8 cellular contexts compared by ENCODE assay signal in the genomic region with DNA sequence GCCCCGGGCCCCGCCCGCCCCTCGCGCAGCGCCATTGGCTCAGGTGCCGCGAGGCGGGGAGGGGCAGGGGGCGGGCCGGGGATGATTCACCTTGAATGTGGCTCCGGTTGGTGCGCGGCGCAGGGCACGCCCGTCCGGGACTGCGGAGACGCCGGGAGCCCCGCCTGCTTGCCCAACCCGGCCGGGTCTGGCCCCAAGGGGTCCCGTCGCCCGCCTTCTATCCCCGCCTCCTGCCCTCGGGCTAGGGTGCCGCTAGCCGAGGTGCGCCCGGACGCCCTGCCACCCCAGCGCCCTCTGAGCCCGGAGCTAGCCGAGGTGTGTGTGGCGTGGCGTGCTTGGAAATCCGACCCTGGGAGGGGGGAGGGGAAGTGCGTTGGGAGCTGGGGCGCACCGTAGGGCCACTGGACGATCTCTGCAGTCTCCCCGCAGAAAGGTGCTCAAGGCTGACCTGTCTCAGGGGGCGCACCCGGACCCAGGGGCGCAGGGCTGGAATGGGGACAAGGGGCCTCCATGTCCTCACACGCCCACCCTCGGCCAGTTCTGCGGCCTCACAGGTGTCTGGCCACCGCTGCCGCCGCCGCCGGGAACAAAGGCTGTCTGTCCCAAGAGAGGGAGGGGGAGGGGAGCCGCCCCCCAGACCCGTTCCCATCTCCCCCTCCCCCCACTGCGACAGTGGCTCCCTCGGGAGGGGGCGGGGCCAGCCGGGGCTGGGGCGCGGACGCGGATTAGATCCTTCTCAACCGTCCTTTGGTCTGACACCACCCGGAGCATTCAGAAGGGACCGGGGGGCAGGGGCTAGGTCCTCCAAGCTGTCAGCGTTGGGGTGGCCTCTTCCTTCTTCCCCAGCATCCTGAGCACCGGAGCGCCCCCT.
DNase-seq lines count a peak whose midpoint lies in the region; ATAC-seq and TF ChIP-seq lines count a peak whose summit lies in the region.

No MANE protein-coding gene starts in this region.

- H3K4me1 Mint-ChIP-seq in activated B cell treated with CpG ODN at 0.5 μM for 24 hours = peaks cover 39% of the 10 kb centered on the region
- peaks cover 26% of the 10 kb centered on the region for H3K4me1 Mint-ChIP-seq in central memory CD8-positive, alpha-beta T cell

- DNase-seq in BE2C (peak; percentile 65), NCI-H2029 treated with DMSO at 0.1 percent for 48 hours (lab: John Stamatoyannopoulos, UW) (peak; percentile 79), activated B cell treated with CpG ODN at 0.5 μM for 24 hours (peak; percentile 62)
- DNase-seq in central memory CD8-positive, alpha-beta T cell (ENCODE audit: low spot score in 2 of 2) = no peak
- peak; percentile 59 for DNase-seq in stimulated activated CD8-positive, alpha-beta memory T cell treated with anti-CD3 and anti-CD28 coated beads, Interleukin-7, amount 100 ng/mL, for 24 hours (ENCODE audit: low read depth)

- no peaks in the 10 kb centered on the region for H3K9me3 ChIP-seq in BE2C
- H3K9me3 ChIP-seq in muscle layer of duodenum (ENCODE audit: control insufficient read depth in 1 of 2, low read length in 2 of 2) = no peaks in the 10 kb centered on the region

- ATAC-seq in GM21786 (IDR thresholded peaks at IDR 0.05; ENCODE audit: unreplicated experiment) (peak; percentile 51), activated B cell treated with CpG ODN at 0.5 μM for 24 hours (ENCODE audit: low read depth) (peak; percentile 79), HG02623 (IDR thresholded peaks at IDR 0.05; ENCODE audit: unreplicated experiment) (no peak)
- ATAC-seq in central memory CD8-positive, alpha-beta T cell (replicated peaks; ENCODE audit: extremely low read depth, poor library complexity, severe bottlenecking) = peak; percentile 68

- H3K27ac Mint-ChIP-seq in activated B cell treated with CpG ODN at 0.5 μM for 24 hours = peak overlapping the region; percentile 50
- no peak overlapping the region for H3K27ac Mint-ChIP-seq in central memory CD8-positive, alpha-beta T cell (ENCODE audit: low read depth)

- TF ChIP-seq CTCF in BE2C (IDR thresholded peaks at IDR 0.05; ENCODE audit: low read depth, low read length) = no peak
- TF ChIP-seq CTCF in activated B cell treated with CpG ODN at 0.5 μM for 24 hours (IDR thresholded peaks at IDR 0.05) = no peak

- CTCF ChIA-PET in activated B cell treated with CpG ODN at 0.5 μM for 24 hours (lab: Charles Lee) = no interaction called here

- no peak overlapping the region for H3K27ac ChIP-seq in muscle layer of duodenum (ENCODE audit: low read length)

- POLR2A ChIA-PET in activated B cell treated with CpG ODN at 0.5 μM for 24 hours (lab: Charles Lee) = interaction anchor here (0.6 to 0.9 kb wide), 2 partner anchors 10 to 246 kb away, joined by 3 to 5 read pairs; no protein-coding TSS in a partner anchor

- intact Hi-C loops in activated B cell treated with CpG ODN at 0.5 μM for 24 hours (cut with micrococcal nuclease) = loop anchor here (1.0 to 10.0 kb wide), 5 partner anchors 44 to 954 kb away; partner anchors contain the start of genes KLF14, STRIP2, TMEM209 and UBE2H

- H3K36me3 Mint-ChIP-seq in activated B cell treated with CpG ODN at 0.5 μM for 24 hours (ENCODE audit: low read depth) = no peaks in the 10 kb centered on the region
- peaks cover 7% of the 10 kb centered on the region for H3K36me3 Mint-ChIP-seq in central memory CD8-positive, alpha-beta T cell (ENCODE audit: insufficient read depth)

- peak overlapping the region; percentile 81 for H3K4me3 Mint-ChIP-seq in activated B cell treated with CpG ODN at 0.5 μM for 24 hours
- H3K4me3 Mint-ChIP-seq in central memory CD8-positive, alpha-beta T cell = peak overlapping the region; percentile 85

- H3K4me1 ChIP-seq in BE2C = no peaks in the 10 kb centered on the region; the same call in 1 of the 2 replicates
- peaks cover 3 to 70% of the 10 kb centered on the region in 2 donors for H3K4me1 ChIP-seq in muscle layer of duodenum (ENCODE audit: control insufficient read depth in 1 of 2, insufficient read depth in 2 of 2, low read length in 2 of 2)

- H3K27me3 Mint-ChIP-seq in activated B cell treated with CpG ODN at 0.5 μM for 24 hours = peaks cover 42% of the 10 kb centered on the region
- H3K27me3 Mint-ChIP-seq in central memory CD8-positive, alpha-beta T cell = peaks cover 61% of the 10 kb centered on the region

- H3K9me3 Mint-ChIP-seq in activated B cell treated with CpG ODN at 0.5 μM for 24 hours = no peaks in the 10 kb centered on the region
- H3K9me3 Mint-ChIP-seq in central memory CD8-positive, alpha-beta T cell = no peaks in the 10 kb centered on the region

- H3K4me3 ChIP-seq in BE2C (ENCODE audit: low read depth, low read length) (peak overlapping the region; percentile 37), muscle layer of duodenum (ENCODE audit: low read depth in 1 of 2, low read length in 2 of 2) (peak overlapping the region; percentile 3 to 64)

- peaks cover 71% of the 10 kb centered on the region for H3K27me3 ChIP-seq in BE2C
- H3K27me3 ChIP-seq in muscle layer of duodenum (ENCODE audit: low read depth, low read length) = peaks cover 67% of the 10 kb centered on the region

- no peaks in the 10 kb centered on the region for H3K36me3 ChIP-seq in BE2C
- no peaks in the 10 kb centered on the region for H3K36me3 ChIP-seq in muscle layer of duodenum (ENCODE audit: control insufficient read depth in 1 of 2, insufficient read depth in 2 of 2, low read length in 2 of 2)

Comparison
In these comparisons a context has a peak if more than half of its experiments do, and no peak if none do; other contexts are left out.
1. DNase-seq: peak in BE2C (single experiment), NCI-H2029 treated with DMSO at 0.1 percent for 48 hours (single experiment), activated B cell treated with CpG ODN at 0.5 μM for 24 hours (single experiment) and stimulated activated CD8-positive, alpha-beta memory T cell treated with anti-CD3 and anti-CD28 coated beads, Interleukin-7, amount 100 ng/mL, for 24 hours (single experiment); none in central memory CD8-positive, alpha-beta T cell (0 of 2).